ENCODE assay signal across 16 cellular contexts in the genomic region with DNA sequence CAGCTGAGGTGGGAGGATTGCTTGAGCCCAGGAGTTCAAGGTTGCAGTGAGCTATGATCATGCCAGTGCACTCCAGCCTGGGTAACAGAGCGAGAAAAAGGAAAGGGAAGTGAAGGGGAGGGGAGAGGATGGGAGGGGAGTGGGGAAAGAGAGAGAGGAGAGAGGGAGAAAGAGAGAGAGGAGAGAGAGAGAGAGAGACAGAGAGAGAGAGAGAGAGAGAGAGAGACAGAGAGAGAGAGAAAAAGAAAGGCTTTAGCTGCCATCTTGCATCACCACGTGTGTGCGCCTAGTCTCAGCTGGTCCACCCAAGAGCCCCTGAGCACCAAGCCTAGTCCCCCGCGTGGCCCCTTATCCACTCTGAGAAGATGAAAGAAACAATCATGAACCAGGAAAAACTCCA.
DNase-seq lines count a peak whose midpoint lies in the region; ATAC-seq and TF ChIP-seq lines count a peak whose summit lies in the region.
"Had no signal": no experiment of that assay in that cellular context is flagged by ENCODE, and none has a peak within 500 bp of the region (broad histone marks: within the 10 kb centered on the region; RNA-seq: fewer than 3 reads in every experiment).

No MANE protein-coding gene starts in this region.

- peaks cover 70% of the 10 kb centered on the region for H3K4me1 Mint-ChIP-seq in endothelial cell (ENCODE audit: unreplicated experiment)
- H3K4me1 Mint-ChIP-seq in neural progenitor cell = peaks cover 16% of the 10 kb centered on the region
- H3K4me1 Mint-ChIP-seq in type B pancreatic cell (ENCODE audit: unreplicated experiment) = peaks cover 14% of the 10 kb centered on the region

- POLR2A ChIA-PET in HEK293 (lab: Yijun Ruan, JAX) = no interaction called here

- peaks cover 16% of the 10 kb centered on the region for H3K27me3 Mint-ChIP-seq in endothelial cell (ENCODE audit: unreplicated experiment)
- H3K27me3 Mint-ChIP-seq in neural progenitor cell (ENCODE audit: insufficient read depth, low read depth) = peaks cover 5% of the 10 kb centered on the region
- peaks cover 11% of the 10 kb centered on the region for H3K27me3 Mint-ChIP-seq in type B pancreatic cell

- H3K27ac ChIP-seq in HEK293 (ENCODE audit: extremely low read depth, low read depth, low read length) (no peak overlapping the region), neural progenitor cell (no peak overlapping the region), temporal lobe (ENCODE audit: low read depth, low read length) (peak overlapping the region; percentile 92)
- H3K27ac ChIP-seq: C4-2B had no signal

- H3K36me3 ChIP-seq in HEK293 (ENCODE audit: control insufficient read depth in 2 of 2, insufficient read depth in 1 of 2, low read length in 2 of 2) (no peaks in the 10 kb centered on the region), neural progenitor cell (no peaks in the 10 kb centered on the region)
- H3K36me3 ChIP-seq: BE2C had no signal

- TF ChIP-seq CTCF in HEK293 (tag by site-specific recombination; IDR thresholded peaks at IDR 0.05) (no peak), endothelial cell (IDR thresholded peaks at IDR 0.05; ENCODE audit: unreplicated experiment) (no peak), neural progenitor cell (IDR thresholded peaks at IDR 0.05) (no peak), type B pancreatic cell (conservative IDR thresholded peaks at IDR 0.05) (no peak)

- H3K9me3 Mint-ChIP-seq in endothelial cell (ENCODE audit: unreplicated experiment) = no peaks in the 10 kb centered on the region
- no peaks in the 10 kb centered on the region for H3K9me3 Mint-ChIP-seq in neural progenitor cell
- H3K9me3 Mint-ChIP-seq in type B pancreatic cell = no peaks in the 10 kb centered on the region
- H3K9me3 Mint-ChIP-seq: CD4-positive, alpha-beta T cell; H9 had no signal

- ATAC-seq in HG03175 (IDR thresholded peaks at IDR 0.05; ENCODE audit: unreplicated experiment) = no peak

- CTCF ChIA-PET in HEK293 (lab: Yijun Ruan, JAX) = interaction anchor here (0.7 kb wide), 2 partner anchors 15 to 16 kb away, joined by 3 to 4 read pairs; no protein-coding TSS in a partner anchor

- H3K4me1 ChIP-seq in HEK293 (ENCODE audit: control insufficient read depth, insufficient read depth, low read length) (0 out of 2 replicates have a peak, but pooled peaks cover 2% of the 10 kb centered on the region), neural progenitor cell (peaks cover 7% of the 10 kb centered on the region)

- no peak for DNase-seq in endothelial cell (ENCODE audit: low spot score)
- DNase-seq in neural progenitor cell (ENCODE audit: low spot score) = no peak
- no peak for DNase-seq in activated T-cell treated with anti-CD3 and anti-CD28 coated beads, Interleukin-2, amount 50 U/mL, for 1 hour
- no peak for DNase-seq in type B pancreatic cell (ENCODE audit: extremely low spot score, unreplicated experiment)
- DNase-seq: BE2C; Caco-2; CD4-positive, alpha-beta T cell; GDM1; GOT3; H9; IMR-90; KBM-7 had no signal

- H3K9me3 ChIP-seq in HEK293 (ENCODE audit: control insufficient read depth, insufficient read depth, low read depth, low read length) = no peaks in the 10 kb centered on the region
- no peaks in the 10 kb centered on the region for H3K9me3 ChIP-seq in neural progenitor cell (ENCODE audit: low read depth)
- H3K9me3 ChIP-seq: BE2C, Caco-2 had no signal

- no peaks in the 10 kb centered on the region for H4K20me1 ChIP-seq in neural progenitor cell (ENCODE audit: low read depth)

- H2AFZ ChIP-seq in neural progenitor cell (replicated peaks) = peak overlapping the region; percentile 63

- no peaks in the 10 kb centered on the region for H3F3A ChIP-seq in neural progenitor cell (ENCODE audit: low read depth)

- no peaks in the 10 kb centered on the region for H3K27me3 ChIP-seq in neural progenitor cell
- H3K27me3 ChIP-seq: BE2C had no signal

- H3K27ac Mint-ChIP-seq in endothelial cell (ENCODE audit: unreplicated experiment) (peak overlapping the region; percentile 34), neural progenitor cell (no peak overlapping the region), type B pancreatic cell (no peak overlapping the region)
- H3K27ac Mint-ChIP-seq: CD4-positive, alpha-beta T cell had no signal

- no peak overlapping the region for H3K4me3 Mint-ChIP-seq in endothelial cell (ENCODE audit: unreplicated experiment)
- no peak overlapping the region for H3K4me3 Mint-ChIP-seq in neural progenitor cell
- H3K4me3 Mint-ChIP-seq in type B pancreatic cell = no peak overlapping the region
- H3K4me3 Mint-ChIP-seq: CD4-positive, alpha-beta T cell; H9 had no signal

- no peak overlapping the region for H3K4me3 ChIP-seq in HEK293 (ENCODE audit: low read depth, low read length)
- no peak overlapping the region for H3K4me3 ChIP-seq in neural progenitor cell

- no peak overlapping the region for H3K4me2 ChIP-seq in neural progenitor cell

- H3K36me3 Mint-ChIP-seq in endothelial cell (ENCODE audit: low read depth, unreplicated experiment) (no peaks in the 10 kb centered on the region), neural progenitor cell (no peaks in the 10 kb centered on the region), type B pancreatic cell (no peaks in the 10 kb centered on the region)

- H3K9ac ChIP-seq in neural progenitor cell = no peak overlapping the region

- H3K79me2 ChIP-seq in neural progenitor cell (ENCODE audit: low read depth) = no peaks in the 10 kb centered on the region

TF ChIP-seq in HEK293, 187 proteins besides CTCF, POLR2A, EP300 and RAD21:
- TF ChIP-seq, protein P1, sequence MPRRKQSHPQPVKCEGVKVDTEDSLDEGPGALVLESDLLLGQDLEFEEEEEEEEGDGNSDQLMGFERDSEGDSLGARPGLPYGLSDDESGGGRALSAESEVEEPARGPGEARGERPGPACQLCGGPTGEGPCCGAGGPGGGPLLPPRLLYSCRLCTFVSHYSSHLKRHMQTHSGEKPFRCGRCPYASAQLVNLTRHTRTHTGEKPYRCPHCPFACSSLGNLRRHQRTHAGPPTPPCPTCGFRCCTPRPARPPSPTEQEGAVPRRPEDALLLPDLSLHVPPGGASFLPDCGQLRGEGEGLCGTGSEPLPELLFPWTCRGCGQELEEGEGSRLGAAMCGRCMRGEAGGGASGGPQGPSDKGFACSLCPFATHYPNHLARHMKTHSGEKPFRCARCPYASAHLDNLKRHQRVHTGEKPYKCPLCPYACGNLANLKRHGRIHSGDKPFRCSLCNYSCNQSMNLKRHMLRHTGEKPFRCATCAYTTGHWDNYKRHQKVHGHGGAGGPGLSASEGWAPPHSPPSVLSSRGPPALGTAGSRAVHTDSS (tag by site-specific recombination; IDR thresholded peaks at IDR 0.05) = no peak
- TF ChIP-seq ZNF596 (tag by site-specific recombination; IDR thresholded peaks at IDR 0.05) = peak; percentile 99
